ENCODE assay signal across 1 cellular context in genomic region chr19:34639491-34640085, GRCh38.
TF ChIP-seq lines count a peak whose summit lies in the region.

No MANE protein-coding gene starts in this region.

TF ChIP-seq in HepG2, 621 proteins besides CTCF, POLR2A, EP300 and RAD21 (continued from another document):
- TF ChIP-seq ARID5B (CRISPR knock-in tag; IDR thresholded peaks at IDR 0.05) (0 out of 2 replicates have a peak, but pooled peaks have one; percentile 27), ZNF143 (CRISPR knock-in tag; IDR thresholded peaks at IDR 0.05) (no peak), NFKBIZ (CRISPR knock-in tag; IDR thresholded peaks at IDR 0.05) (no peak), IRF9 (CRISPR knock-in tag; IDR thresholded peaks at IDR 0.05; ENCODE audit: borderline replicate concordance) (no peak), ZNF251 (CRISPR knock-in tag; IDR thresholded peaks at IDR 0.05) (no peak), HNF4G (IDR thresholded peaks at IDR 0.05; ENCODE audit: borderline replicate concordance, low read depth, low read length) (0 out of 2 replicates have a peak, but pooled peaks have one; percentile 21), HNF4G (CRISPR knock-in tag; IDR thresholded peaks at IDR 0.05; ENCODE audit: borderline replicate concordance, low read depth) (no peak), SMC3 (IDR thresholded peaks at IDR 0.05; ENCODE audit: low read length) (peak; percentile 93), CBFB (CRISPR knock-in tag; IDR thresholded peaks at IDR 0.05) (no peak), ZNF354B (CRISPR knock-in tag; IDR thresholded peaks at IDR 0.05) (no peak), THRA (CRISPR knock-in tag; IDR thresholded peaks at IDR 0.05; ENCODE audit: borderline replicate concordance) (0 out of 2 replicates have a peak, but pooled peaks have one; percentile 16)
TF ChIP-seq in HepG2: peak in this region for 8.
